ENCODE assay signal across 11 cellular contexts in the genomic region with DNA sequence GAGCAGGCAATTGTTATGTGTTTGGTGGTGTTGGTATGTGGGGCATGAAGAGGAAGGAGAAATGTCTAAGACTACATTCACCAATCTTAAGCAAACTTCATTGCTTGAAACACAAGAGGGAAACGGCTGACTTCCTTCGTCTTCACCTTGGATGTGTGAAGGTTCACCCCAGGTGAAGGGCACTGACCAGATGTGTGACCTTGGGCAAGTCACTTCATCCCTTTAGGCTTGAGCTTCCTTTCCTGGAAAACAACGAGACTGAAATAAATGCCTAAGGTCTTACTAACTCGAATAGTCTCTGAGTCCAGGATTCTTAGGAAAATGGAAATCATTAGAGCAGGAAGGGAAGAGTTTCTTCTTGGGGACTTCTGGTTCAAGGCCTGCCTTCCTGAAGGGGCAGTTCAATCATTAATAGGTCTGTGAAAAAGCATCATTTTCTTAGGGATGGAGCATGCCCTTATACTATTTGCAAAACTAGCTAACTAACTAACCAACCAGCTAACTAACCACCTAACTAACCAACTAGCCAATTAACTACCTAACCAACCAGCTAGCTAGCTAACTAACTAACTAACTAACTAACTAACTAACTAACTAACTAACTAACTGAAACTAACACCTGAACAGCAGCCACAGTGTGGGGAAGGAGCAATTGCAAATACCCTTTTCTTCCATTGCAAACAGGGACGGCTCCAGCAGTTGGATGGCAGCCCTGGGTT. TPM values are rescaled to one million over a fixed set of nuclear protein-coding genes. Genes with fewer than 3 reads are reported as not detected.
A peak's percentile ranks its signal among the peaks of the same experiment; 100 is the strongest.
DNase-seq lines count a peak whose midpoint lies in the region; ATAC-seq, FAIRE-seq and TF ChIP-seq lines count a peak whose summit lies in the region.
"Had no signal": no experiment of that assay in that cellular context is flagged by ENCODE, and none has a peak within 500 bp of the region (broad histone marks: within the 10 kb centered on the region; RNA-seq: fewer than 3 reads in every experiment).

No MANE protein-coding gene starts in this region.

- H3K27ac Mint-ChIP-seq in CD14-positive monocyte (peak overlapping the region in 6 of 7 donors; percentile 55 to 80 (median 74)), astrocyte (ENCODE audit: unreplicated experiment) (no peak overlapping the region), mesothelial cell of epicardium (peak overlapping the region; percentile 50)
- H3K27ac Mint-ChIP-seq: progenitor cell of endocrine pancreas had no signal

- DNase-seq in CD14-positive monocyte (ENCODE audit: low spot score) (no peak), GM23248 (no peak), astrocyte (ENCODE audit: low read depth) (no peak), mesothelial cell of epicardium (ENCODE audit: low spot score in 2 of 2, unreplicated experiment in 2 of 2) (no peak), amygdala (lab: John Stamatoyannopoulos, UW) (no peak), NCI-H2171 treated with DMSO at 0.1 percent for 48 hours (lab: John Stamatoyannopoulos, UW) (no peak), NCI-H82 treated with DMSO at 0.1 percent for 48 hours (lab: John Stamatoyannopoulos, UW; ENCODE audit: unreplicated experiment) (no peak)
- DNase-seq: NCI-H526 had no signal

- H3K9ac ChIP-seq in GM23248 (0 out of 2 replicates have a peak overlapping the region, but pooled peaks have one; percentile 0), astrocyte (ENCODE audit: low read length) (no peak overlapping the region)

- peaks cover 44% of the 10 kb centered on the region for H3K4me1 Mint-ChIP-seq in CD14-positive monocyte
- H3K4me1 Mint-ChIP-seq in astrocyte (ENCODE audit: low read depth, unreplicated experiment) = no peaks in the 10 kb centered on the region
- H3K4me1 Mint-ChIP-seq in mesothelial cell of epicardium = peaks cover 13% of the 10 kb centered on the region

- H3K9me3 ChIP-seq in GM23248 (ENCODE audit: low read depth) = no peaks in the 10 kb centered on the region
- no peaks in the 10 kb centered on the region for H3K9me3 ChIP-seq in astrocyte (ENCODE audit: insufficient read depth, low read depth, low read length)

- no peaks in the 10 kb centered on the region for H3K36me3 Mint-ChIP-seq in CD14-positive monocyte
- no peaks in the 10 kb centered on the region for H3K36me3 Mint-ChIP-seq in astrocyte (ENCODE audit: low read depth, unreplicated experiment)
- no peaks in the 10 kb centered on the region for H3K36me3 Mint-ChIP-seq in mesothelial cell of epicardium

- H3K4me3 ChIP-seq in GM23248 = no peak overlapping the region
- no peak overlapping the region for H3K4me3 ChIP-seq in astrocyte (ENCODE audit: insufficient read depth, low read depth, low read length)

- H3K27me3 Mint-ChIP-seq in CD14-positive monocyte (ENCODE audit: low read depth in 3 of 3) (peaks cover 0 to 5% (median 2%) of the 10 kb centered on the region in 3 donors), astrocyte (ENCODE audit: low read depth, unreplicated experiment) (no peaks in the 10 kb centered on the region), mesothelial cell of epicardium (ENCODE audit: low read depth) (no peaks in the 10 kb centered on the region)

- ATAC-seq in HG03521 (IDR thresholded peaks at IDR 0.05; ENCODE audit: unreplicated experiment) = no peak

- H2AFZ ChIP-seq in GM23248 (0 out of 2 replicates have a peak overlapping the region, but pooled peaks have one; percentile 17), astrocyte (ENCODE audit: low read depth, low read length) (peak overlapping the region; percentile 29)

- H3K27me3 ChIP-seq in GM23248 (replicated peaks; ENCODE audit: insufficient read depth) = no peaks in the 10 kb centered on the region
- H3K27me3 ChIP-seq in astrocyte (ENCODE audit: insufficient read depth, low read length) = no peaks in the 10 kb centered on the region
- H3K27me3 ChIP-seq: brain microvascular endothelial cell had no signal

- in situ Hi-C loops in GM23248 (cut with MboI) = no loop called here

- peak; percentile 73 for FAIRE-seq in astrocyte (lab: Jason Lieb, UNC)

- H3K36me3 ChIP-seq in GM23248 (ENCODE audit: low read depth) (no peaks in the 10 kb centered on the region), astrocyte (ENCODE audit: insufficient read depth, low read length) (no peaks in the 10 kb centered on the region)
- H3K36me3 ChIP-seq: brain microvascular endothelial cell had no signal

- intact Hi-C loops in CD14-positive monocyte (cut with micrococcal nuclease) = loop anchor here (2.0 to 10.0 kb wide), 2 partner anchors 32 to 60 kb away; partner anchors contain the start of genes EMP1 (in 1 of the 2) and GSG1 (in 1 of the 2)

- 75 to 84% methylated on average over 5 of the region's 5 CpGs for WGBS in GM23248 (ENCODE audit: low coverage in 1 of 2, low lambda C conversion rate in 2 of 2, missing lambda C conversion rate in 2 of 2), 2 experiments

- H4K20me1 ChIP-seq in GM23248 (ENCODE audit: insufficient read depth) (no peaks in the 10 kb centered on the region), astrocyte (ENCODE audit: insufficient read depth, low read length) (no peaks in the 10 kb centered on the region)

- H3K9me3 Mint-ChIP-seq in CD14-positive monocyte (peaks cover 0 to 6% (median 2%) of the 10 kb centered on the region in 7 donors), astrocyte (ENCODE audit: unreplicated experiment) (peaks cover 3% of the 10 kb centered on the region), mesothelial cell of epicardium (peaks cover 6% of the 10 kb centered on the region)

- 0 out of 2 replicates have a peak, but pooled peaks cover 11% of the 10 kb centered on the region for H3F3A ChIP-seq in GM23248 (ENCODE audit: insufficient read depth)

- H3K4me1 ChIP-seq in GM23248 (ENCODE audit: insufficient read depth) = peaks cover 23% of the 10 kb centered on the region
- peaks cover 10% of the 10 kb centered on the region for H3K4me1 ChIP-seq in astrocyte (ENCODE audit: insufficient read depth, low read length)

- H3K27ac ChIP-seq in GM23248 (peak overlapping the region; percentile 53), astrocyte (ENCODE audit: low read depth, low read length) (no peak overlapping the region)
- H3K27ac ChIP-seq: brain microvascular endothelial cell had no signal

- no peaks in the 10 kb centered on the region for H3K79me2 ChIP-seq in GM23248 (ENCODE audit: insufficient read depth)
- no peaks in the 10 kb centered on the region for H3K79me2 ChIP-seq in astrocyte (ENCODE audit: insufficient read depth, low read length)

- H3K9me2 ChIP-seq in GM23248 (ENCODE audit: insufficient read depth) = no peaks in the 10 kb centered on the region

- no peak overlapping the region for H3K4me3 Mint-ChIP-seq in CD14-positive monocyte
- no peak overlapping the region for H3K4me3 Mint-ChIP-seq in astrocyte (ENCODE audit: unreplicated experiment)
- no peak overlapping the region for H3K4me3 Mint-ChIP-seq in mesothelial cell of epicardium

- H3K4me2 ChIP-seq in GM23248 (ENCODE audit: unreplicated experiment) (no peak overlapping the region), astrocyte (ENCODE audit: low read length) (peak overlapping the region; percentile 31)

- TF ChIP-seq CTCF in CD14-positive monocyte (IDR thresholded peaks at IDR 0.05) (no peak), astrocyte (IDR thresholded peaks at IDR 0.05; ENCODE audit: insufficient read depth, low read depth, low read length) (no peak), mesothelial cell of epicardium (IDR thresholded peaks at IDR 0.05; ENCODE audit: unreplicated experiment) (no peak)

RNA-seq across cellular contexts. Expression of gene EMP1, which starts 31.5 kb away (rescaled TPM):
- 1 to 10 TPM; 2.7 to 3.1 TPM for polyA plus RNA-seq in CD14-positive monocyte
- 631 and 744 TPM in 2 replicates for total RNA-seq in GM23248 (2014; rRNA removed; shearing (Covaris generic))
- 496 and 518 TPM in 2 replicates for polyA plus RNA-seq in GM23248 (2016; fragmentation: Nextera tagmentation; extraction: Ambion mirVana)
- 57.6 and 71.7 TPM in 2 replicates for total RNA-seq in astrocyte
- 16.3 to 19.0 TPM (median 16.5 TPM) in 3 replicates for total RNA-seq in mesothelial cell of epicardium
